ENCODE assay signal across 7 cellular contexts in the genomic region with DNA sequence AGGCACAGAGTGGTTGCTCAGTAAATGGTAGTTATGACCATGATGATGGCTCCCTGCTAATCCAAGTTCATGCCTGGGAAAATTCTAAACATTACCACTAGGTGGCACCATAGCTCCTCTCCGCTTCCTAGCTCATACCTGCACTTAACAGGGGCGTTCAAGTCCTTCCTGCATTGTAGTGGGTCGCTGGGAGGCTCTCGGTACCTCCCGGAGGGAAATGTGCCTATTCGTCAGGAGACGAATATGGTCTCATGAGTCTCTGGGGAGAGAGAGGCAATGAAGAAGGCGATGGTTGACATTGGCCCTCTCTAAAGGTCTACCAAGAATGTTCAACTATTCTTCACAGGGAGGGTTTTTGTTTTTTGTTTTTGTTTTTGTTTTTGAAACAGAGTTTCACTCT. TPM values are rescaled to one million over a fixed set of nuclear protein-coding genes. Genes with fewer than 3 reads are reported as not detected.
A peak's percentile ranks its signal among the peaks of the same experiment; 100 is the strongest.
DNase-seq lines count a peak whose midpoint lies in the region; ATAC-seq and TF ChIP-seq lines count a peak whose summit lies in the region.

No MANE protein-coding gene starts in this region.

- no peaks in the 10 kb centered on the region for H3K27me3 ChIP-seq in WERI-Rb-1 (ENCODE audit: insufficient read depth, low read depth, severe bottlenecking)

- peak; percentile 87 for TF ChIP-seq CTCF in GM12865 (IDR thresholded peaks at IDR 0.05; ENCODE audit: insufficient read depth, low read depth, low read length, missing control alignments)
- peak; percentile 76 for TF ChIP-seq CTCF in WERI-Rb-1 (IDR thresholded peaks at IDR 0.05; ENCODE audit: low read depth, low read length)
- TF ChIP-seq CTCF in chondrocyte (IDR thresholded peaks at IDR 0.05), result peak; percentile 95

- no peaks in the 10 kb centered on the region for H3K9me3 ChIP-seq in WERI-Rb-1 (ENCODE audit: severe bottlenecking)

- H3K27me3 Mint-ChIP-seq in chondrocyte (ENCODE audit: low read depth), result peaks cover 18% of the 10 kb centered on the region

- H3K4me3 ChIP-seq in GM12865 (ENCODE audit: low read depth, low read length), result peak overlapping the region; percentile 22; the same call in 1 of the 2 replicates
- H3K4me3 ChIP-seq in WERI-Rb-1 (ENCODE audit: low read depth, low read length), result no peak overlapping the region

- no peaks in the 10 kb centered on the region for H3K36me3 ChIP-seq in WERI-Rb-1

- no peaks in the 10 kb centered on the region for H3K36me3 Mint-ChIP-seq in chondrocyte (ENCODE audit: low read depth)

- H3K27ac Mint-ChIP-seq in chondrocyte (ENCODE audit: unreplicated experiment), result no peak overlapping the region

- DNase-seq in GM12865 (ENCODE audit: low read depth) (peak; percentile 85), NCI-H226 (peak; percentile 60), WERI-Rb-1 (peak; percentile 80), chondrocyte (ENCODE audit: low spot score) (no peak), left lobe of liver (ENCODE audit: low spot score) (peak; percentile 64)
- peak; percentile 18 to 54 (median 35) for DNase-seq in stimulated activated CD4-positive, alpha-beta T cell treated with anti-CD3 and anti-CD28 coated beads, TNF-alpha, amount 100 ng/mL, for 24 hours (ENCODE audit: low read depth in 3 of 3)

- ATAC-seq in HG03039 (IDR thresholded peaks at IDR 0.05; ENCODE audit: unreplicated experiment) (peak; percentile 51), left lobe of liver (peak; percentile 97)

- H3K4me3 Mint-ChIP-seq in chondrocyte (ENCODE audit: unreplicated experiment), result no peak overlapping the region

- H3K4me1 Mint-ChIP-seq in chondrocyte (ENCODE audit: low read depth), result peaks cover 2% of the 10 kb centered on the region

- no peaks in the 10 kb centered on the region for H3K9me3 Mint-ChIP-seq in chondrocyte (ENCODE audit: low read depth)

- H3K27ac ChIP-seq in WERI-Rb-1, result no peak overlapping the region

RNA-seq across cellular contexts. Expression of gene MESP1, which starts 10.9 kb away (rescaled TPM):
- total RNA-seq in chondrocyte (0.97 to 2.7 TPM (median 2.1 TPM) in 3 replicates), left lobe of liver (3.1 TPM)

RNA-seq across cellular contexts. Expression of gene MESP2, which starts 36.0 kb away (rescaled TPM):
- total RNA-seq in chondrocyte (0.25 to 0.51 TPM (median 0.36 TPM) in 3 replicates), left lobe of liver (0.15 TPM)

RNA-seq across cellular contexts. Expression of gene WDR93, which starts 49.5 kb away (rescaled TPM):
- total RNA-seq in chondrocyte, result not detected in 3 replicates
- not detected for total RNA-seq in left lobe of liver

RNA-seq across cellular contexts. Expression of gene PEX11A, which starts 49.6 kb away (rescaled TPM):
- total RNA-seq in chondrocyte (2.3 to 4.3 TPM (median 3.0 TPM) in 3 replicates), left lobe of liver (25.8 TPM)
